Comparison of ENCODE assay signal across 13 cellular contexts in genomic region chr17:38450699-38451029, GRCh38. TPM values are rescaled to one million over a fixed set of nuclear protein-coding genes. Genes with fewer than 3 reads are reported as not detected.
DNase-seq lines count a peak whose midpoint lies in the region; TF ChIP-seq lines count a peak whose summit lies in the region.
"Had no signal": no experiment of that assay in that cellular context is flagged by ENCODE, and none has a peak within 500 bp of the region (broad histone marks: within the 10 kb centered on the region; RNA-seq: fewer than 3 reads in every experiment).

No MANE protein-coding gene starts in this region.

- peaks cover 70% of the 10 kb centered on the region for H3K4me1 ChIP-seq in hepatocyte (ENCODE audit: insufficient read depth)

- H3K27me3 Mint-ChIP-seq in Calu3 (ENCODE audit: unreplicated experiment) (peaks cover 36% of the 10 kb centered on the region), progenitor cell of endocrine pancreas (peaks cover 55% of the 10 kb centered on the region)

- no peak overlapping the region for H2AFZ ChIP-seq in hepatocyte

- intact Hi-C loops in Calu3 (cut with micrococcal nuclease; ENCODE audit: unreplicated experiment), result loop anchor here (2.0 kb wide), 1 partner anchor 14 kb away; no protein-coding TSS in a partner anchor

- TF ChIP-seq CTCF in Calu3 (IDR thresholded peaks at IDR 0.05; ENCODE audit: unreplicated experiment), result no peak
- TF ChIP-seq CTCF in WERI-Rb-1 (IDR thresholded peaks at IDR 0.05; ENCODE audit: low read depth, low read length), result no peak
- no peak for TF ChIP-seq CTCF in hepatocyte (IDR thresholded peaks at IDR 0.05; ENCODE audit: poor library complexity)
- TF ChIP-seq CTCF in progenitor cell of endocrine pancreas (IDR thresholded peaks at IDR 0.05; ENCODE audit: unreplicated experiment), result no peak

- BruUV-seq in Calu3 (replicated peaks; lab: Mats Ljungman, UMichigan), result no TSS peak

- H3K36me3 ChIP-seq in WERI-Rb-1 (no peaks in the 10 kb centered on the region), hepatocyte (replicated peaks; ENCODE audit: insufficient read depth, low read depth) (no peaks in the 10 kb centered on the region)
- H3K36me3 ChIP-seq: prostate gland had no signal

- peak overlapping the region; percentile 37 for H3K27ac Mint-ChIP-seq in Calu3 (ENCODE audit: unreplicated experiment)
- no peak overlapping the region for H3K27ac Mint-ChIP-seq in progenitor cell of endocrine pancreas
- H3K27ac Mint-ChIP-seq: activated CD4-positive, alpha-beta memory T cell treated with anti-CD3 and anti-CD28 coated beads for 36 hours; activated naive CD4-positive, alpha-beta T cell treated with anti-CD3 and anti-CD28 coated beads for 36 hours; effector memory CD8-positive, alpha-beta T cell had no signal

- H3K4me2 ChIP-seq in hepatocyte, result peak overlapping the region; percentile 78

- no peaks in the 10 kb centered on the region for H3K9me3 Mint-ChIP-seq in Calu3 (ENCODE audit: low read depth, unreplicated experiment)
- no peaks in the 10 kb centered on the region for H3K9me3 Mint-ChIP-seq in progenitor cell of endocrine pancreas (ENCODE audit: low read depth)
- H3K9me3 Mint-ChIP-seq: activated CD4-positive, alpha-beta memory T cell treated with anti-CD3 and anti-CD28 coated beads for 36 hours; activated naive CD4-positive, alpha-beta T cell treated with anti-CD3 and anti-CD28 coated beads for 36 hours; effector memory CD8-positive, alpha-beta T cell had no signal

- DNase-seq in Calu3 (no peak), WERI-Rb-1 (no peak), hepatocyte (ENCODE audit: low spot score) (no peak), skeletal muscle cell (ENCODE audit: low read depth) (no peak), NCI-H1048 (lab: John Stamatoyannopoulos, UW) (no peak), progenitor cell of endocrine pancreas (ENCODE audit: low spot score, unreplicated experiment) (no peak), amygdala (lab: John Stamatoyannopoulos, UW) (no peak), anterior cingulate cortex (lab: John Stamatoyannopoulos, UW) (no peak)
- DNase-seq: activated CD4-positive, alpha-beta memory T cell treated with anti-CD3 and anti-CD28 coated beads for 36 hours; activated naive CD4-positive, alpha-beta T cell treated with anti-CD3 and anti-CD28 coated beads for 36 hours; effector memory CD8-positive, alpha-beta T cell; NCI-H2171 had no signal

- H3K27ac ChIP-seq in WERI-Rb-1 (peak overlapping the region; percentile 91), hepatocyte (peak overlapping the region; percentile 92)

- H3K27me3 ChIP-seq in WERI-Rb-1 (ENCODE audit: insufficient read depth, low read depth, severe bottlenecking) (no peaks in the 10 kb centered on the region), hepatocyte (peaks cover 11% of the 10 kb centered on the region)

- peaks cover 19% of the 10 kb centered on the region for H3K79me2 ChIP-seq in hepatocyte

- H4K20me1 ChIP-seq in hepatocyte (ENCODE audit: insufficient read depth, poor library complexity, severe bottlenecking), result peaks cover 7% of the 10 kb centered on the region

- 50% methylated on average over 1 of the region's 2 CpGs for WGBS in hepatocyte (ENCODE audit: low lambda C conversion rate, missing lambda C conversion rate)

- peaks cover 56% of the 10 kb centered on the region for H3K36me3 Mint-ChIP-seq in Calu3 (ENCODE audit: insufficient read depth, unreplicated experiment)
- H3K36me3 Mint-ChIP-seq in progenitor cell of endocrine pancreas (ENCODE audit: insufficient read depth), result no peaks in the 10 kb centered on the region
- H3K36me3 Mint-ChIP-seq: activated CD4-positive, alpha-beta memory T cell treated with anti-CD3 and anti-CD28 coated beads for 36 hours had no signal

- peaks cover 74% of the 10 kb centered on the region for H3K4me1 Mint-ChIP-seq in Calu3 (ENCODE audit: low read depth, unreplicated experiment)
- peaks cover 13% of the 10 kb centered on the region for H3K4me1 Mint-ChIP-seq in progenitor cell of endocrine pancreas (ENCODE audit: low read depth)

- H3K4me3 Mint-ChIP-seq in Calu3 (ENCODE audit: low read depth, unreplicated experiment) (peak overlapping the region; percentile 85), progenitor cell of endocrine pancreas (ENCODE audit: low read depth) (no peak overlapping the region)
- H3K4me3 Mint-ChIP-seq: activated CD4-positive, alpha-beta memory T cell treated with anti-CD3 and anti-CD28 coated beads for 36 hours; activated naive CD4-positive, alpha-beta T cell treated with anti-CD3 and anti-CD28 coated beads for 36 hours; effector memory CD8-positive, alpha-beta T cell had no signal

- peak overlapping the region; percentile 45 for H3K4me3 ChIP-seq in WERI-Rb-1 (ENCODE audit: low read depth, low read length)
- no peak overlapping the region for H3K4me3 ChIP-seq in hepatocyte
- peak overlapping the region; percentile 43 for H3K4me3 ChIP-seq in skeletal muscle cell (ENCODE audit: low read depth, low read length)
- H3K4me3 ChIP-seq: prostate gland had no signal

- H3K9me3 ChIP-seq in WERI-Rb-1 (ENCODE audit: severe bottlenecking), result no peaks in the 10 kb centered on the region
- H3K9me3 ChIP-seq in hepatocyte (ENCODE audit: low read depth), result no peaks in the 10 kb centered on the region
- H3K9me3 ChIP-seq: prostate gland had no signal

- H3K9me2 ChIP-seq in hepatocyte (replicated peaks; ENCODE audit: insufficient read depth), result no peaks in the 10 kb centered on the region

- CTCF ChIA-PET in Calu3 (lab: Charles Lee), result interaction anchor here (0.6 to 3.3 kb wide), 11 partner anchors 14 to 1150 kb away, joined by 3 to 11 read pairs (median 4); no protein-coding TSS in a partner anchor

RNA-seq across cellular contexts. Expression of gene ARHGAP23, which starts 22.4 kb away (rescaled TPM):
- total RNA-seq in Calu3 (2022), result 140 and 304 TPM in 2 replicates
- 7.3 and 16.0 TPM in 2 replicates for total RNA-seq in hepatocyte
- 30.0 and 32.8 TPM in 2 replicates for polyA plus RNA-seq in hepatocyte
- 2.9 and 3.3 TPM in 2 replicates for total RNA-seq in progenitor cell of endocrine pancreas
